Comparison of ENCODE assay signal across 7 cellular contexts in the genomic region with DNA sequence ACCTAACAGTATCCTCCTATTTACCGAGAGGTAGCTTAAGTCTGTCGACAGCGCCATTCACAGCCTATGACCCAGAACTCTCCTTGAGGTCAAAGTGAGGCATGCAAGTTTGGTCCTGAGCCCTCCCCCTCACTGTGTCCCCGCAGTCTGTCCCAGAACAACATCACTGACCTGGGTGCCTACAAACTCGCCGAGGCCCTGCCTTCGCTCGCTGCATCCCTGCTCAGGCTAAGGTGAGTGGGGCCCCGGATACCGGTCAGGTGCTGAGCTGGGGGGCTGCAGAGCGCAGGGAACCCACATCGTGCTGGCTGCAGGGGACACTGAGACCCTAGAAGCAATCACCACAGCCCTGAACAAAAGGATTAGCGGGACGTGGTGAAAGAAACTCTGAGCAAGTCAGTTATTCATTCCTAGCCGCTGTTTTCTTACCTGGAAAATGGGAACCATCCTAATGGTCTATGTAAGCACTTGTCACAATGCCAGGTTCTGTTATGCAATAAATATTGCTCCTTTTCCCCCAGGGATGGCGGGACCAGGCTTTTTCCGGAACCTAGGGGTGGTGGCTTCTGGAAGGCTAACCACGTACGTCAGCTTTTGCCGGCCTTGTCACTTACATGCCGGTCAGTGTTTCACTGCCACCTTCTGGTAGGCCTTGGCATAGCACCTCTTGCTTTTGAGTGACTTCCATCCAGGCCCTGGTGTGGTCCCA. TPM values are rescaled to one million over a fixed set of nuclear protein-coding genes. Genes with fewer than 3 reads are reported as not detected.
DNase-seq lines count a peak whose midpoint lies in the region; ATAC-seq and TF ChIP-seq lines count a peak whose summit lies in the region.

No MANE protein-coding gene starts in this region.

- no peak overlapping the region for H3K4me3 Mint-ChIP-seq in activated T-helper 17 cell treated with anti-CD3 and anti-CD28 coated beads, Interleukin-2, amount 50 U/mL, for 72 hours

- ATAC-seq in activated T-helper 17 cell treated with anti-CD3 and anti-CD28 coated beads, Interleukin-2, amount 50 U/mL, for 72 hours (replicated peaks), result peak; percentile 74

- no peaks in the 10 kb centered on the region for H3K36me3 Mint-ChIP-seq in activated T-helper 17 cell treated with anti-CD3 and anti-CD28 coated beads, Interleukin-2, amount 50 U/mL, for 72 hours (ENCODE audit: low read depth)

- in situ Hi-C loops in GM13976 (cut with MboI; ENCODE audit: low sequenced_read_pairs, unreplicated experiment), result loop anchor here (10.0 kb wide), 1 partner anchor 404 kb away; no protein-coding TSS in a partner anchor

- no peaks in the 10 kb centered on the region for H3K9me3 Mint-ChIP-seq in activated T-helper 17 cell treated with anti-CD3 and anti-CD28 coated beads, Interleukin-2, amount 50 U/mL, for 72 hours

- peaks cover 3 to 35% (median 29%) of the 10 kb centered on the region in 5 donors for H3K4me1 ChIP-seq in subcutaneous abdominal adipose tissue (ENCODE audit: control insufficient read depth in 5 of 5, insufficient read depth in 5 of 5, low read length in 5 of 5)

- DNase-seq in GM13976 (ENCODE audit: low spot score) (peak; percentile 83), LoVo (ENCODE audit: low spot score) (peak; percentile 74), RPMI8226 (peak; percentile 91), foreskin melanocyte (peak; percentile 81), non-pigmented ciliary epithelial cell (ENCODE audit: low read depth) (peak; percentile 87)

- no peaks in the 10 kb centered on the region for H3K27me3 Mint-ChIP-seq in activated T-helper 17 cell treated with anti-CD3 and anti-CD28 coated beads, Interleukin-2, amount 50 U/mL, for 72 hours

- H3K9ac ChIP-seq in subcutaneous abdominal adipose tissue (ENCODE audit: low read length in 5 of 5), result peak overlapping the region in 1 of 5 donors; percentile 5

- H3K4me1 Mint-ChIP-seq in activated T-helper 17 cell treated with anti-CD3 and anti-CD28 coated beads, Interleukin-2, amount 50 U/mL, for 72 hours, result peaks cover 12% of the 10 kb centered on the region

- peak; percentile 93 for TF ChIP-seq CTCF in GM13976 (IDR thresholded peaks at IDR 0.05; ENCODE audit: borderline replicate concordance, control extremely low read depth, extremely low read depth, insufficient read depth, missing control alignments)

- peak overlapping the region in 1 of 5 donors; percentile 8 for H3K4me3 ChIP-seq in subcutaneous abdominal adipose tissue (ENCODE audit: low read depth in 1 of 5, low read length in 5 of 5)

- no peak overlapping the region for H3K27ac Mint-ChIP-seq in activated T-helper 17 cell treated with anti-CD3 and anti-CD28 coated beads, Interleukin-2, amount 50 U/mL, for 72 hours

- no peaks in the 10 kb centered on the region for H3K9me3 ChIP-seq in subcutaneous abdominal adipose tissue (ENCODE audit: control insufficient read depth in 5 of 5, low read length in 5 of 5)

- H3K27ac ChIP-seq in subcutaneous abdominal adipose tissue (ENCODE audit: low read depth, low read length), result peak overlapping the region; percentile 58

- H3K36me3 ChIP-seq in subcutaneous abdominal adipose tissue (ENCODE audit: control insufficient read depth in 5 of 5, insufficient read depth in 5 of 5, low read length in 5 of 5), result peaks cover 0 to 43% (median 5%) of the 10 kb centered on the region in 5 donors

- H3K27me3 ChIP-seq in subcutaneous abdominal adipose tissue (ENCODE audit: control insufficient read depth in 5 of 5, insufficient read depth in 4 of 5, low read length in 5 of 5), result no peaks in the 10 kb centered on the region

RNA-seq across cellular contexts. Expression of gene DEXI, which starts 23.8 kb away (rescaled TPM):
- 10 to 100 TPM; 22.6 to 24.6 TPM for total RNA-seq in activated T-helper 17 cell treated with anti-CD3 and anti-CD28 coated beads, Interleukin-2, amount 50 U/mL, for 72 hours

RNA-seq across cellular contexts. Expression of gene CLEC16A, which starts 25.9 kb away (rescaled TPM):
- total RNA-seq in activated T-helper 17 cell treated with anti-CD3 and anti-CD28 coated beads, Interleukin-2, amount 50 U/mL, for 72 hours, result 10 to 100 TPM; 24.3 to 24.8 TPM

RNA-seq across cellular contexts. Expression of gene CIITA, which starts 41.4 kb away (rescaled TPM):
- total RNA-seq in activated T-helper 17 cell treated with anti-CD3 and anti-CD28 coated beads, Interleukin-2, amount 50 U/mL, for 72 hours, result 10 to 100 TPM in 1 of 2 donors, 1 to 10 TPM in 1; 8.6 to 64.2 TPM
